14 cellular contexts compared by ENCODE assay signal in the genomic region with DNA sequence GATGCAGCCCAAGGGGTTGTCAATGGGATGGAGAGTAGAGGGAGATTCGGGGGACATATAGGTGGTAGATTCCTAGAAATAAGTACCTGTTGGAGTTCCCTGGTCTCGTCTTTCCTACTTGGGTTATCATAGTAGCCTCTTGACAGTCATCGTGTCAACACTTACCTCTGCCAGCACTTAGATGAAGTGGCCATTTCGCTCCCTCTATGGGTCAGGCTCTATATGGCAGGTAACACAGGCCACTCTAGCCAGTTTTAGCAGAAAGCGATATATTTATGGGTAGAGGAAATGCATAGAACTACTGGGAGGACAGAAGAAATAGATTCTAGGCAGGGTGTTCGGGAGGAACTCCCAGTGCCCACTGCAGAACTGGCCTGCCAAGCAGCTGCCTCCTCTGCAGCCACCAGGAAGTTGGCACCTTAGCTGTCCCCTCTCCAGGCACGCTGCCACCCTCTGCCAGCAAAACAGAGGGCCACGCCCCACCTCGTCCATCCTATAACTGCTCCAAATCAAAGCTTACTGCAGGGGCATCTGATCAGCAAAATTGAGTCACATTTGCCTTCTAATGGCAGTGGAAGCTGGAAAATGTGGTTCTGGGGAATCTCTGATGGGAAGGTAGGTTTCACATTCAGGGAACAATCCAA.
DNase-seq lines count a peak whose midpoint lies in the region; ATAC-seq, FAIRE-seq and TF ChIP-seq lines count a peak whose summit lies in the region.
"Had no signal": no experiment of that assay in that cellular context is flagged by ENCODE, and none has a peak within 500 bp of the region (broad histone marks: within the 10 kb centered on the region; RNA-seq: fewer than 3 reads in every experiment).

No MANE protein-coding gene starts in this region.

- H3K4me3 Mint-ChIP-seq in T-helper 17 cell = no peak overlapping the region
- H3K4me3 Mint-ChIP-seq: effector memory CD8-positive, alpha-beta T cell; immature natural killer cell had no signal

- no peak overlapping the region for H3K4me3 ChIP-seq in H1 (ENCODE audit: extremely low read depth in 1 of 4, insufficient read depth in 2 of 4, low read depth in 3 of 4, low read length in 4 of 4)
- H3K4me3 ChIP-seq in colonic mucosa = no peak overlapping the region
- H3K4me3 ChIP-seq: BLaER1 treated with 17β-estradiol and CSF1 and Interleukin-3, amounts not matched to agents 10 nM and 100 nM had no signal

- no peak overlapping the region for H3K14ac ChIP-seq in H1 (ENCODE audit: insufficient read length)

- H2BK12ac ChIP-seq in H1 (ENCODE audit: low read depth, low read length) = no peak overlapping the region

- no peak overlapping the region for H2BK5ac ChIP-seq in H1 (ENCODE audit: low read depth, low read length)

- POLR2A ChIA-PET in H1 (lab: Charles Lee; ENCODE audit: partially characterized antibody) = interaction anchor here (0.8 kb wide), 1 partner anchor 42 kb away, joined by 3 read pairs; no protein-coding TSS in a partner anchor

- H3K27me3 Mint-ChIP-seq in T-helper 17 cell = peaks cover 79% of the 10 kb centered on the region

- DNase-seq in HT-29 (ENCODE audit: low spot score) (peak; percentile 69), H1 (ENCODE audit: low read depth in 1 of 2, low spot score in 2 of 2) (no peak), colonic mucosa (no peak), HuH-7.5 (ENCODE audit: low spot score) (no peak), T-helper 17 cell (no peak), COR-L47 (lab: John Stamatoyannopoulos, UW) (no peak)
- DNase-seq: activated gamma-delta T cell; effector memory CD8-positive, alpha-beta T cell; immature natural killer cell; NCI-H226 had no signal

- no peak for TF ChIP-seq POLR2A in H1 (IDR thresholded peaks at IDR 0.05; ENCODE audit: control extremely low read depth in 1 of 2, low read depth in 2 of 2, low read length in 2 of 2)

- peak overlapping the region; percentile 37; the same call in 1 of the 2 replicates for H2AFZ ChIP-seq in H1 (ENCODE audit: low read length)
- H2AFZ ChIP-seq: parathyroid adenoma had no signal

- no peak overlapping the region for H3K27ac ChIP-seq in 22Rv1
- H3K27ac ChIP-seq in H1 (ENCODE audit: low read depth, low read length) = no peak overlapping the region
- no peak overlapping the region for H3K27ac ChIP-seq in colonic mucosa
- H3K27ac ChIP-seq: BLaER1 treated with 17β-estradiol and CSF1 and Interleukin-3, amounts not matched to agents 10 nM and 100 nM; parathyroid adenoma had no signal

- no peaks in the 10 kb centered on the region for H3K36me3 ChIP-seq in H1 (ENCODE audit: control insufficient read depth in 2 of 4, insufficient read depth in 4 of 4, low read length in 3 of 4)
- no peaks in the 10 kb centered on the region for H3K36me3 ChIP-seq in colonic mucosa
- H3K36me3 ChIP-seq: BLaER1 treated with 17β-estradiol and CSF1 and Interleukin-3, amounts not matched to agents 10 nM and 100 nM had no signal

- no peak overlapping the region for H4K8ac ChIP-seq in H1 (ENCODE audit: extremely low read depth, insufficient read depth, low read length)

- ATAC-seq in GM18517 (IDR thresholded peaks at IDR 0.05; ENCODE audit: unreplicated experiment) (peak; percentile 60), T-helper 17 cell (no peak)
- ATAC-seq: effector memory CD8-positive, alpha-beta T cell had no signal

- H3K4me1 ChIP-seq in H1 (replicated peaks in 1 of 4; ENCODE audit: control insufficient read depth in 3 of 4, insufficient read depth in 4 of 4, low read length in 3 of 4) = no peaks in the 10 kb centered on the region
- no peaks in the 10 kb centered on the region for H3K4me1 ChIP-seq in colonic mucosa
- H3K4me1 ChIP-seq: parathyroid adenoma had no signal

- intact Hi-C loops in colonic mucosa (cut with DNase I) = no loop called here

- no peak overlapping the region for H3K23ac ChIP-seq in H1 (ENCODE audit: insufficient read length)

- no peak for TF ChIP-seq EP300 in H1 (IDR thresholded peaks at IDR 0.05; ENCODE audit: borderline replicate concordance in 1 of 2, low read depth in 2 of 2, low read length in 2 of 2)

- no peaks in the 10 kb centered on the region for H3K4me1 Mint-ChIP-seq in T-helper 17 cell
- H3K4me1 Mint-ChIP-seq: immature natural killer cell had no signal

- no peak overlapping the region for H3K27ac Mint-ChIP-seq in T-helper 17 cell
- H3K27ac Mint-ChIP-seq: effector memory CD8-positive, alpha-beta T cell; immature natural killer cell had no signal

- no peaks in the 10 kb centered on the region for H4K20me1 ChIP-seq in H1 (replicated peaks in 1 of 2; ENCODE audit: control insufficient read depth in 1 of 2, insufficient read depth in 2 of 2, low read length in 2 of 2)
- H4K20me1 ChIP-seq: BLaER1 treated with 17β-estradiol and CSF1 and Interleukin-3, amounts not matched to agents 10 nM and 100 nM had no signal

- no peak overlapping the region for H3K56ac ChIP-seq in H1 (replicated peaks; ENCODE audit: insufficient read length, low read depth, low read length)

- H2BK20ac ChIP-seq in H1 (ENCODE audit: low read length) = no peak overlapping the region

- no peaks in the 10 kb centered on the region for H3K9me3 ChIP-seq in H1 (ENCODE audit: insufficient read depth in 2 of 2, low read depth in 1 of 2, low read length in 1 of 2)
- no peaks in the 10 kb centered on the region for H3K9me3 ChIP-seq in colonic mucosa
- no peaks in the 10 kb centered on the region for H3K9me3 ChIP-seq in T-helper 17 cell (ENCODE audit: control insufficient read depth, low read length, poor library complexity, severe bottlenecking)
- H3K9me3 ChIP-seq: BLaER1 treated with 17β-estradiol and CSF1 and Interleukin-3, amounts not matched to agents 10 nM and 100 nM had no signal

- no peaks in the 10 kb centered on the region for H3K79me1 ChIP-seq in H1 (ENCODE audit: low read depth, low read length)

- peak; percentile 55 to 67 for TF ChIP-seq RAD21 in H1 (IDR thresholded peaks at IDR 0.05 in 1 of 2, conservative IDR thresholded peaks at IDR 0.05 in 1 of 2; ENCODE audit: low read depth in 2 of 2, low read length in 2 of 2)

- H3K4me2 ChIP-seq in H1 (ENCODE audit: insufficient read depth in 1 of 2, low read depth in 2 of 2, low read length in 2 of 2) = no peak overlapping the region
- H3K4me2 ChIP-seq: BLaER1 treated with 17β-estradiol and CSF1 and Interleukin-3, amounts not matched to agents 10 nM and 100 nM had no signal

- CTCF ChIA-PET in H1 (lab: Charles Lee; ENCODE audit: partially characterized antibody) = interaction anchor here (0.6 to 7.0 kb wide), 30 partner anchors 9 to 521 kb away, joined by 3 to 45 read pairs (median 4); no protein-coding TSS in a partner anchor

- TF ChIP-seq CTCF in 22Rv1 (IDR thresholded peaks at IDR 0.05) (peak; percentile 11; the same call in 1 of the 2 replicates), H1 (IDR thresholded peaks at IDR 0.05; ENCODE audit: control extremely low read depth in 1 of 3, insufficient read depth in 1 of 3, low read depth in 1 of 3, low read length in 3 of 3) (peak; percentile 30 to 71 (median 58)), colonic mucosa (IDR thresholded peaks at IDR 0.05) (no peak)

- no peak overlapping the region for H3K18ac ChIP-seq in H1 (ENCODE audit: extremely low read depth, low read length)

- H2BK15ac ChIP-seq in H1 (ENCODE audit: low read length) = no peak overlapping the region

- no peaks in the 10 kb centered on the region for H3K23me2 ChIP-seq in H1 (ENCODE audit: low read depth, low read length)

- H2AK5ac ChIP-seq in H1 (ENCODE audit: low read depth, low read length) = no peak overlapping the region

- H4K5ac ChIP-seq in H1 (ENCODE audit: insufficient read length, low read depth, low read length) = no peak overlapping the region

- H2BK120ac ChIP-seq in H1 (replicated peaks; ENCODE audit: low read depth, low read length) = no peak overlapping the region

- no peaks in the 10 kb centered on the region for H3K27me3 ChIP-seq in H1 (replicated peaks in 1 of 4; ENCODE audit: control insufficient read depth in 3 of 4, extremely low read depth in 1 of 4, insufficient read depth in 3 of 4, low read length in 3 of 4)
- H3K27me3 ChIP-seq in colonic mucosa = no peaks in the 10 kb centered on the region
- H3K27me3 ChIP-seq: BLaER1 treated with 17β-estradiol and CSF1 and Interleukin-3, amounts not matched to agents 10 nM and 100 nM had no signal

- peaks cover 2% of the 10 kb centered on the region for H3K36me3 Mint-ChIP-seq in T-helper 17 cell (ENCODE audit: low read depth)
- H3K36me3 Mint-ChIP-seq: immature natural killer cell had no signal

- H4K91ac ChIP-seq in H1 (replicated peaks; ENCODE audit: insufficient read length, low read length) = no peak overlapping the region

- H3K79me2 ChIP-seq in H1 (ENCODE audit: control insufficient read depth in 1 of 2, insufficient read depth in 2 of 2, low read length in 2 of 2) = no peaks in the 10 kb centered on the region
- H3K79me2 ChIP-seq: parathyroid adenoma had no signal

- no peak overlapping the region for H3K4ac ChIP-seq in H1 (replicated peaks; ENCODE audit: insufficient read length, low read depth, low read length)

- 83% methylated on average over 9 of the region's 9 CpGs; no CpG with 5 or more reads in 1 of the 2 experiments for WGBS in H1 (ENCODE audit: extremely low coverage in 1 of 2, insufficient coverage in 1 of 2, insufficient read length in 1 of 2, insufficient replicate concordance in 2 of 2, low coverage in 1 of 2, low lambda C conversion rate in 2 of 2, missing lambda C conversion rate in 1 of 2), 2 experiments

- H3K9ac ChIP-seq in H1 (replicated peaks in 1 of 4; ENCODE audit: extremely low read depth in 1 of 4, low read depth in 3 of 4, low read length in 3 of 4) (no peak overlapping the region), colonic mucosa (ENCODE audit: low read depth in 2 of 2, low read length in 2 of 2) (no peak overlapping the region)
- H3K9ac ChIP-seq: BLaER1 treated with 17β-estradiol and CSF1 and Interleukin-3, amounts not matched to agents 10 nM and 100 nM; parathyroid adenoma had no signal

- FAIRE-seq in H1 (lab: Jason Lieb, UNC) = no peak

TF ChIP-seq in H1, 55 proteins besides CTCF, POLR2A, EP300 and RAD21 (continues in another document):
- no peak for TF ChIP-seq JUN (IDR thresholded peaks at IDR 0.05; ENCODE audit: low read depth, low read length)
- no peak for TF ChIP-seq BCL11A (IDR thresholded peaks at IDR 0.05; ENCODE audit: low read depth in 2 of 2, low read length in 2 of 2)
- TF ChIP-seq KDM5A (IDR thresholded peaks at IDR 0.05; ENCODE audit: low read length) = no peak
- TF ChIP-seq RFX5 (IDR thresholded peaks at IDR 0.05; ENCODE audit: borderline replicate concordance, low read depth, low read length) = no peak
- no peak for TF ChIP-seq SAP30 (IDR thresholded peaks at IDR 0.05; ENCODE audit: insufficient read depth, insufficient replicate concordance, low read length)
- no peak for TF ChIP-seq MAFK (IDR thresholded peaks at IDR 0.05; ENCODE audit: low read depth, low read length)
- no peak for TF ChIP-seq CHD2 (IDR thresholded peaks at IDR 0.05; ENCODE audit: low read length)
- no peak for TF ChIP-seq SIRT6 (IDR thresholded peaks at IDR 0.05; ENCODE audit: low read length)
- TF ChIP-seq HDAC2 (IDR thresholded peaks at IDR 0.05; ENCODE audit: borderline replicate concordance in 1 of 2, low read depth in 2 of 2, low read length in 2 of 2) = no peak
- TF ChIP-seq CHD1 (IDR thresholded peaks at IDR 0.05; ENCODE audit: low read depth, low read length) = no peak
- TF ChIP-seq FOSL1 (IDR thresholded peaks at IDR 0.05; ENCODE audit: insufficient read depth, low read depth, low read length) = no peak
- no peak for TF ChIP-seq GABPA (IDR thresholded peaks at IDR 0.05; ENCODE audit: borderline replicate concordance, insufficient read depth, low read length)
